23 cellular contexts compared by ENCODE assay signal in genomic region chr9:128205296-128205944, GRCh38. TPM values are rescaled to one million over a fixed set of nuclear protein-coding genes. Genes with fewer than 3 reads are reported as not detected.
A peak's percentile ranks its signal among the peaks of the same experiment; 100 is the strongest.
DNase-seq lines count a peak whose midpoint lies in the region; ATAC-seq and TF ChIP-seq lines count a peak whose summit lies in the region.
"Had no signal": no experiment of that assay in that cellular context is flagged by ENCODE, and none has a peak within 500 bp of the region (broad histone marks: within the 10 kb centered on the region; RNA-seq: fewer than 3 reads in every experiment).

No MANE protein-coding gene starts in this region.

- TF ChIP-seq POLR2A in vagina (IDR thresholded peaks at IDR 0.05) = no peak

- intact Hi-C loops in vagina (cut with DNase I) = no loop called here

- H2BK20ac ChIP-seq in H9 (ENCODE audit: low read depth, low read length, poor library complexity, severe bottlenecking) = no peak overlapping the region

- no peak overlapping the region for H3K18ac ChIP-seq in H9 (ENCODE audit: insufficient read length, low read depth, low read length)

- no peaks in the 10 kb centered on the region; the same call in 1 of the 2 replicates for H3K27me3 Mint-ChIP-seq in H9 (ENCODE audit: low read depth)

- H3K56ac ChIP-seq in H9 (ENCODE audit: insufficient read length, low read depth, low read length) = no peak overlapping the region

- no peaks in the 10 kb centered on the region for H3K27me3 ChIP-seq in H9 (ENCODE audit: insufficient read depth, low read length)
- H3K27me3 ChIP-seq in liver (ENCODE audit: control insufficient read depth in 4 of 4, insufficient read depth in 4 of 4, low read length in 3 of 4) = no peaks in the 10 kb centered on the region
- H3K27me3 ChIP-seq in vagina = no peaks in the 10 kb centered on the region

- peaks cover 4 to 5% (median 5%) of the 10 kb centered on the region in 3 experiments; a peak in 5 of 7 replicates for H3K36me3 Mint-ChIP-seq in H9 (ENCODE audit: insufficient read depth in 1 of 3, low read depth in 3 of 3)
- H3K36me3 Mint-ChIP-seq: natural killer cell treated with Interleukin-12 subunit alpha and Interleukin-12 subunit beta and Interleukin-15 and Interleukin-18, amount 100 ng/mL, for 72 hours; stimulated activated naive B cell treated with anti-CD40 and anti-IgM and Interleukin-4, amounts not matched to agents 10 μg/mL and 1 μg/mL and 100 μg/mL, for 72 hours had no signal

- no peaks in the 10 kb centered on the region for H3K79me2 ChIP-seq in H9 (ENCODE audit: insufficient read depth, low read length)

- H3K36me3 ChIP-seq in liver (ENCODE audit: control insufficient read depth in 4 of 4, insufficient read depth in 3 of 4, low read depth in 1 of 4, low read length in 3 of 4) (no peaks in the 10 kb centered on the region), vagina (no peaks in the 10 kb centered on the region)
- H3K36me3 ChIP-seq: thoracic aorta had no signal

- no peak for DNase-seq in H9
- DNase-seq in vagina (ENCODE audit: extremely low spot score in 2 of 2) = no peak
- DNase-seq in Ammon's horn (ENCODE audit: low spot score) = no peak
- DNase-seq in NCI-H774 (lab: John Stamatoyannopoulos, UW) = no peak
- DNase-seq: activated CD4-positive, alpha-beta T cell treated with anti-CD3 and anti-CD28 coated beads, Interleukin-2, amount 50 U/mL, for 48 hours; activated gamma-delta T cell treated with Interleukin-2 at 50 U/mL for 16 hours; amniotic stem cell; cerebellar nuclear complex; effector memory CD8-positive, alpha-beta T cell; left cardiac atrium; stimulated activated CD4-positive, alpha-beta T cell treated with anti-CD3 and anti-CD28 coated beads, Interleukin-2, amount 100 ng/mL, for 24 hours; stimulated activated naive B cell treated with anti-CD40 and anti-IgM and Interleukin-4, amounts not matched to agents 10 μg/mL and 1 μg/mL and 100 μg/mL, for 72 hours had no signal

- no peak overlapping the region for H2BK12ac ChIP-seq in H9 (ENCODE audit: insufficient read length, low read depth, low read length)

- H3K27ac ChIP-seq in H9 (ENCODE audit: insufficient read length, low read depth, low read length) = no peak overlapping the region
- H3K27ac ChIP-seq in angular gyrus (ENCODE audit: low read depth, low read length) = peak overlapping the region; percentile 85
- peak overlapping the region; percentile 33 to 53 for H3K27ac ChIP-seq in liver (ENCODE audit: low read depth in 1 of 2, low read length in 2 of 2)
- H3K27ac ChIP-seq in vagina = peak overlapping the region; percentile 88
- H3K27ac ChIP-seq: HL-60, SK-N-MC, thoracic aorta had no signal

- H3K4me1 ChIP-seq in H9 (ENCODE audit: insufficient read depth, low read length) = peaks cover 6% of the 10 kb centered on the region; the same call in 1 of the 2 replicates
- peaks cover 3 to 46% (median 28%) of the 10 kb centered on the region in 4 donors for H3K4me1 ChIP-seq in liver (ENCODE audit: control insufficient read depth in 4 of 4, insufficient read depth in 4 of 4, low read length in 3 of 4)
- H3K4me1 ChIP-seq in vagina = peaks cover 25% of the 10 kb centered on the region

- H2BK15ac ChIP-seq in H9 (ENCODE audit: low read depth, low read length) = no peak overlapping the region

- no peak overlapping the region for H3K27ac Mint-ChIP-seq in H9
- H3K27ac Mint-ChIP-seq: effector memory CD8-positive, alpha-beta T cell; IgD-negative memory B cell; natural killer cell treated with Interleukin-12 subunit alpha and Interleukin-12 subunit beta and Interleukin-15 and Interleukin-18, amount 100 ng/mL, for 72 hours; stimulated activated naive B cell treated with anti-CD40 and anti-IgM and Interleukin-4, amounts not matched to agents 10 μg/mL and 1 μg/mL and 100 μg/mL, for 72 hours; T-helper 2 cell treated with Interferon-gamma antibody and Interleukin-4, amounts not matched to agents 5 μg/mL and 100 μg/mL, for 36 hours had no signal

- H3K23ac ChIP-seq in H9 (ENCODE audit: insufficient read length, low read depth, low read length) = no peak overlapping the region

- no peak overlapping the region for H2BK120ac ChIP-seq in H9 (ENCODE audit: low read depth, low read length, poor library complexity, severe bottlenecking)

- H3K4me3 Mint-ChIP-seq in H9 = peak overlapping the region; percentile 21 to 90; a peak in 4 of 5 replicates
- H3K4me3 Mint-ChIP-seq: natural killer cell treated with Interleukin-12 subunit alpha and Interleukin-12 subunit beta and Interleukin-15 and Interleukin-18, amount 100 ng/mL, for 72 hours had no signal

- H2AK5ac ChIP-seq in H9 (ENCODE audit: insufficient read length, low read length) = no peak overlapping the region

- H4K20me1 ChIP-seq in H9 (ENCODE audit: control insufficient read depth, insufficient read depth, insufficient read length) = no peaks in the 10 kb centered on the region

- H3K4ac ChIP-seq in H9 (ENCODE audit: low read depth, low read length) = no peak overlapping the region

- H4K91ac ChIP-seq in H9 (ENCODE audit: insufficient read length, low read depth, low read length) = no peak overlapping the region

- WGBS in H9 (ENCODE audit: extremely low coverage, insufficient read length, low lambda C conversion rate) = no CpG with 5 or more reads among the region's 16 CpGs
- 69% methylated on average over 16 of the region's 16 CpGs for WGBS in liver

- no peak overlapping the region for H2BK5ac ChIP-seq in H9 (ENCODE audit: insufficient read length, low read length)

- no peak overlapping the region for H4K5ac ChIP-seq in H9 (ENCODE audit: insufficient read length, low read depth, low read length)

- H3K9me3 Mint-ChIP-seq in H9 = no peaks in the 10 kb centered on the region
- H3K9me3 Mint-ChIP-seq: effector memory CD8-positive, alpha-beta T cell; natural killer cell treated with Interleukin-12 subunit alpha and Interleukin-12 subunit beta and Interleukin-15 and Interleukin-18, amount 100 ng/mL, for 72 hours; stimulated activated naive B cell treated with anti-CD40 and anti-IgM and Interleukin-4, amounts not matched to agents 10 μg/mL and 1 μg/mL and 100 μg/mL, for 72 hours; T-helper 2 cell treated with Interferon-gamma antibody and Interleukin-4, amounts not matched to agents 5 μg/mL and 100 μg/mL, for 36 hours had no signal

- no peak for TF ChIP-seq CTCF in H9 (conservative IDR thresholded peaks at IDR 0.05)
- no peak for TF ChIP-seq CTCF in liver (IDR thresholded peaks at IDR 0.05; ENCODE audit: low read depth, low read length, missing input control)
- TF ChIP-seq CTCF in vagina (IDR thresholded peaks at IDR 0.05) = no peak

- peaks cover 23 to 28% of the 10 kb centered on the region in 2 experiments for H3K4me1 Mint-ChIP-seq in H9

- H3K4me2 ChIP-seq in H9 (ENCODE audit: insufficient read depth, insufficient read length, low read length) = no peak overlapping the region

- H2AFZ ChIP-seq in H9 (ENCODE audit: low read length) = no peak overlapping the region

- H3K4me3 ChIP-seq in liver (ENCODE audit: low read depth in 1 of 3, low read length in 3 of 3) (no peak overlapping the region), vagina (peak overlapping the region in 1 of 2 donors; percentile 89)
- H3K4me3 ChIP-seq: SK-N-MC, thoracic aorta had no signal

- H3K23me2 ChIP-seq in H9 (ENCODE audit: insufficient read length, low read depth, low read length, poor library complexity, severe bottlenecking) = peaks cover 8% of the 10 kb centered on the region

- H3K9me3 ChIP-seq in H9 (ENCODE audit: control insufficient read depth, low read depth, low read length) = no peaks in the 10 kb centered on the region
- H3K9me3 ChIP-seq in liver (ENCODE audit: control insufficient read depth in 4 of 4, low read length in 3 of 4) = no peaks in the 10 kb centered on the region
- H3K9me3 ChIP-seq in vagina = no peaks in the 10 kb centered on the region
- H3K9me3 ChIP-seq: thoracic aorta had no signal

- no peak overlapping the region for H4K8ac ChIP-seq in H9 (replicated peaks; ENCODE audit: insufficient read length, low read depth, low read length)

- no peak overlapping the region for H3K9ac ChIP-seq in H9 (ENCODE audit: extremely low read depth, insufficient read length, low read length)
- no peak overlapping the region for H3K9ac ChIP-seq in liver (ENCODE audit: low read depth in 1 of 2, low read length in 2 of 2)

- no peaks in the 10 kb centered on the region for H3K79me1 ChIP-seq in H9 (ENCODE audit: insufficient read depth, low read depth, low read length, poor library complexity, severe bottlenecking)

- H3K14ac ChIP-seq in H9 (ENCODE audit: insufficient read depth, low read length) = no peak overlapping the region

- no peak overlapping the region for H3T11ph ChIP-seq in H9 (ENCODE audit: low read length)

- ATAC-seq in HG03045 (IDR thresholded peaks at IDR 0.05; ENCODE audit: unreplicated experiment) = no peak
- ATAC-seq: effector memory CD8-positive, alpha-beta T cell; left cardiac atrium; natural killer cell treated with Interleukin-12 subunit alpha and Interleukin-12 subunit beta and Interleukin-15 and Interleukin-18, amount 100 ng/mL, for 72 hours; stimulated activated naive B cell treated with anti-CD40 and anti-IgM and Interleukin-4, amounts not matched to agents 10 μg/mL and 1 μg/mL and 100 μg/mL, for 72 hours had no signal

- no peak for TF ChIP-seq RAD21 in liver (IDR thresholded peaks at IDR 0.05)

TF ChIP-seq in liver, 16 proteins besides CTCF, POLR2A, EP300 and RAD21 (continues in another document):
- TF ChIP-seq SP1 (IDR thresholded peaks at IDR 0.05) (no peak), FOXA2 (IDR thresholded peaks at IDR 0.05) (no peak), HNF4G (IDR thresholded peaks at IDR 0.05) (no peak), RXRA (IDR thresholded peaks at IDR 0.05) (no peak)

RNA-seq across cellular contexts. Expression of gene DNM1, which starts 2.2 kb away (rescaled TPM):
- total RNA-seq in H9 (2021) (54.3 and 58.0 TPM in 2 replicates), liver (1 to 10 TPM; 1.6 to 5.9 TPM), vagina (33.4 TPM)
- under 1 TPM; 0.29 to 0.68 TPM for polyA plus RNA-seq in liver

RNA-seq across cellular contexts. Expression of gene CIZ1, which starts 14.0 kb away (rescaled TPM):
- total RNA-seq in H9 (2021) = 101 and 104 TPM in 2 replicates
- 10 to 100 TPM; 12.5 to 15.5 TPM for total RNA-seq in liver
- polyA plus RNA-seq in liver = 10 to 100 TPM; 13.6 to 13.8 TPM
- 101 TPM for total RNA-seq in vagina

RNA-seq across cellular contexts. Expression of gene BBLN, which starts 45.4 kb away (rescaled TPM):
- 72.5 and 74.9 TPM in 2 replicates for total RNA-seq in H9 (2021)
- total RNA-seq in liver = 10 to 100 TPM; 13.4 to 23.6 TPM
- polyA plus RNA-seq in liver = 10 to 100 TPM; 41.1 to 42.1 TPM
- total RNA-seq in vagina = 134 TPM

RNA-seq across cellular contexts. Expression of gene LCN2, which starts 56.2 kb away (rescaled TPM):
- total RNA-seq in H9 (2021) = not detected in 2 replicates
- total RNA-seq in liver = 1 to 10 TPM; 7.0 to 10.0 TPM
- 10 to 100 TPM; 10.8 to 64.5 TPM for polyA plus RNA-seq in liver
- 136 TPM for total RNA-seq in vagina
- total RNA-seq: Daoy; natural killer cell treated with Interleukin-12 subunit alpha and Interleukin-12 subunit beta and Interleukin-15 and Interleukin-18, amount 100 ng/mL, for 72 hours; pulmonary artery endothelial cell; thoracic aorta had no signal
